8 cellular contexts compared by ENCODE assay signal in genomic region chr4:168514249-168514852, GRCh38. TPM values are rescaled to one million over a fixed set of nuclear protein-coding genes. Genes with fewer than 3 reads are reported as not detected.
DNase-seq lines count a peak whose midpoint lies in the region; ATAC-seq and TF ChIP-seq lines count a peak whose summit lies in the region.

No MANE protein-coding gene starts in this region.

- DNase-seq in AG04450 (ENCODE audit: low read depth, low spot score) (no peak), HCT116 (ENCODE audit: low read depth, low spot score) (no peak), iris pigment epithelial cell (ENCODE audit: low read depth) (peak; percentile 36), ovary (no peak)

- TF ChIP-seq POLR2A in HCT116 (IDR thresholded peaks at IDR 0.05; ENCODE audit: borderline replicate concordance, extremely low read depth, insufficient read depth, insufficient read length): no peak
- TF ChIP-seq POLR2A in ovary (IDR thresholded peaks at IDR 0.05): no peak

- H3K4me2 ChIP-seq in HCT116 (ENCODE audit: low read length) (peak overlapping the region; percentile 17; the same call in 1 of the 2 replicates), SU-DHL-6 (ENCODE audit: low read depth, low read length, poor library complexity, severe bottlenecking) (no peak overlapping the region)

- peak; percentile 42 for TF ChIP-seq CTCF in AG04450 (IDR thresholded peaks at IDR 0.05; ENCODE audit: low read depth, low read length)
- TF ChIP-seq CTCF in HCT116 (IDR thresholded peaks at IDR 0.05 in 2 of 3, conservative IDR thresholded peaks at IDR 0.05 in 1 of 3; ENCODE audit: borderline replicate concordance in 1 of 3, insufficient read depth in 1 of 3, low read depth in 2 of 3, low read length in 2 of 3): peak; percentile 22 to 45 (median 35); a peak in 1 of 6 replicates
- TF ChIP-seq CTCF in SU-DHL-6 (IDR thresholded peaks at IDR 0.05; ENCODE audit: insufficient read depth, low read length, poor library complexity, severe bottlenecking): peak; percentile 25
- TF ChIP-seq CTCF in ovary (IDR thresholded peaks at IDR 0.05): peak in 1 of 3 donors; percentile 16

- TF ChIP-seq RAD21 in HCT116 (IDR thresholded peaks at IDR 0.05; ENCODE audit: low read depth): peak; percentile 60

- intact Hi-C loops in HCT116 (cut with micrococcal nuclease) (loop anchor here (5.0 kb wide), 1 partner anchor 403 kb away; no protein-coding TSS in a partner anchor), ovary (cut with DNase I) (no loop called here)

- ATAC-seq in HCT116 (no peak), HG02798 (IDR thresholded peaks at IDR 0.05; ENCODE audit: poor library complexity, unreplicated experiment) (no peak), HG02840 (IDR thresholded peaks at IDR 0.05; ENCODE audit: low FRiP score, unreplicated experiment) (no peak), GM18907 (IDR thresholded peaks at IDR 0.05; ENCODE audit: unreplicated experiment) (no peak)

- H3K27ac ChIP-seq in AG04450 (ENCODE audit: low read depth, low read length): no peak overlapping the region
- H3K27ac ChIP-seq in HCT116 (ENCODE audit: low read depth, low read length): peak overlapping the region; percentile 57; the same call in 1 of the 2 replicates
- no peak overlapping the region for H3K27ac ChIP-seq in SU-DHL-6 (ENCODE audit: low read depth, low read length)
- no peak overlapping the region for H3K27ac ChIP-seq in ovary

- H3K9me3 ChIP-seq in AG04450 (ENCODE audit: control insufficient read depth, insufficient read depth, low read length) (no peaks in the 10 kb centered on the region), HCT116 (ENCODE audit: control insufficient read depth in 1 of 2, insufficient read depth in 1 of 2, low read depth in 1 of 2, low read length in 2 of 2) (no peaks in the 10 kb centered on the region), SU-DHL-6 (ENCODE audit: insufficient read depth, low read length) (no peaks in the 10 kb centered on the region), ovary (no peaks in the 10 kb centered on the region)

- RAD21 ChIA-PET in HCT116 (lab: Charles Lee; ENCODE audit: low non-redundant PET in 1 of 2, low total read pairs in 2 of 2, uncharacterized antibody in 2 of 2, unreplicated experiment in 2 of 2): interaction anchor here (1.0 to 1.4 kb wide), 2 partner anchors 71 to 269 kb away, joined by 3 read pairs; no protein-coding TSS in a partner anchor

- H3K79me2 ChIP-seq in HCT116 (ENCODE audit: insufficient read depth, low read length): peaks cover 100% of the 10 kb centered on the region
- no peaks in the 10 kb centered on the region for H3K79me2 ChIP-seq in SU-DHL-6 (ENCODE audit: insufficient read depth, low read length)

- POLR2A ChIA-PET in AG04450 (lab: Yijun Ruan, JAX) (no interaction called here), HCT116 (lab: Charles Lee) (no interaction called here)

- CTCF ChIA-PET in AG04450 (lab: Charles Lee): interaction anchor here (0.6 to 3.6 kb wide), 22 partner anchors 11 to 410 kb away, joined by 3 to 21 read pairs (median 4); no protein-coding TSS in a partner anchor
- CTCF ChIA-PET in HCT116 (lab: Charles Lee): interaction anchor here (1.0 to 2.0 kb wide), 7 partner anchors 9 to 407 kb away, joined by 3 to 8 read pairs (median 4); no protein-coding TSS in a partner anchor

- H4K20me1 ChIP-seq in HCT116 (ENCODE audit: insufficient read depth) (no peaks in the 10 kb centered on the region), SU-DHL-6 (ENCODE audit: low read depth, low read length) (no peaks in the 10 kb centered on the region)

- BruUV-seq in HCT116 (replicated peaks; lab: Mats Ljungman, UMichigan): no TSS peak

- no peak for TF ChIP-seq EP300 in ovary (IDR thresholded peaks at IDR 0.05)

- H3F3A ChIP-seq in SU-DHL-6 (ENCODE audit: insufficient read depth): no peaks in the 10 kb centered on the region

- H3K9me2 ChIP-seq in HCT116 (ENCODE audit: insufficient read depth) (no peaks in the 10 kb centered on the region), SU-DHL-6 (replicated peaks; ENCODE audit: insufficient read depth, low read length) (no peaks in the 10 kb centered on the region)

- H3K36me3 ChIP-seq in HCT116 (ENCODE audit: control insufficient read depth in 1 of 2, insufficient read depth in 2 of 2, low read length in 2 of 2) (peaks cover 4 to 34% of the 10 kb centered on the region in 2 experiments; a peak in 3 of 4 replicates), SU-DHL-6 (ENCODE audit: low read length) (no peaks in the 10 kb centered on the region), ovary (no peaks in the 10 kb centered on the region)

- H3K4me3 ChIP-seq in AG04450 (ENCODE audit: low read depth, low read length) (no peak overlapping the region), HCT116 (replicated peaks in 1 of 2; ENCODE audit: low read depth in 1 of 2, low read length in 2 of 2) (no peak overlapping the region), SU-DHL-6 (ENCODE audit: insufficient read depth, low read length, poor library complexity, severe bottlenecking) (no peak overlapping the region), ovary (no peak overlapping the region)

- H3K9ac ChIP-seq in HCT116 (ENCODE audit: low read length) (peak overlapping the region; percentile 4; the same call in 1 of the 2 replicates), SU-DHL-6 (ENCODE audit: low read length) (no peak overlapping the region)

- H2AFZ ChIP-seq in HCT116 (ENCODE audit: low read depth, low read length, poor library complexity, severe bottlenecking): no peak overlapping the region
- no peak overlapping the region for H2AFZ ChIP-seq in SU-DHL-6 (ENCODE audit: low read depth, low read length, severe bottlenecking)

- H3K4me1 ChIP-seq in HCT116 (ENCODE audit: control insufficient read depth in 1 of 2, insufficient read depth in 2 of 2, low read length in 2 of 2) (peaks cover 47 to 82% of the 10 kb centered on the region in 2 experiments), ovary (ENCODE audit: insufficient read depth) (no peaks in the 10 kb centered on the region)

- no peaks in the 10 kb centered on the region for H3K27me3 ChIP-seq in AG04450 (ENCODE audit: control insufficient read depth, insufficient read depth, low read length)
- H3K27me3 ChIP-seq in HCT116 (ENCODE audit: insufficient read depth, low read length): no peaks in the 10 kb centered on the region
- no peaks in the 10 kb centered on the region for H3K27me3 ChIP-seq in SU-DHL-6 (ENCODE audit: low read length)
- no peaks in the 10 kb centered on the region for H3K27me3 ChIP-seq in ovary

- WGBS in ovary, 3 donors: 3 to 11% (median 5%) methylated on average over 3 of the region's 3 CpGs

TF ChIP-seq in HCT116, 20 proteins besides CTCF, POLR2A, EP300 and RAD21 (continues in another document):
- TF ChIP-seq, protein P1, sequence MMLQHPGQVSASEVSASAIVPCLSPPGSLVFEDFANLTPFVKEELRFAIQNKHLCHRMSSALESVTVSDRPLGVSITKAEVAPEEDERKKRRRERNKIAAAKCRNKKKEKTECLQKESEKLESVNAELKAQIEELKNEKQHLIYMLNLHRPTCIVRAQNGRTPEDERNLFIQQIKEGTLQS (IDR thresholded peaks at IDR 0.05): no peak
- no peak for TF ChIP-seq POLR2AphosphoS5 (IDR thresholded peaks at IDR 0.05; ENCODE audit: low read depth, low read length)
- TF ChIP-seq CEBPB (IDR thresholded peaks at IDR 0.05; ENCODE audit: low read depth): no peak
- no peak for TF ChIP-seq ZFX (IDR thresholded peaks at IDR 0.05)
- TF ChIP-seq, protein P2, sequence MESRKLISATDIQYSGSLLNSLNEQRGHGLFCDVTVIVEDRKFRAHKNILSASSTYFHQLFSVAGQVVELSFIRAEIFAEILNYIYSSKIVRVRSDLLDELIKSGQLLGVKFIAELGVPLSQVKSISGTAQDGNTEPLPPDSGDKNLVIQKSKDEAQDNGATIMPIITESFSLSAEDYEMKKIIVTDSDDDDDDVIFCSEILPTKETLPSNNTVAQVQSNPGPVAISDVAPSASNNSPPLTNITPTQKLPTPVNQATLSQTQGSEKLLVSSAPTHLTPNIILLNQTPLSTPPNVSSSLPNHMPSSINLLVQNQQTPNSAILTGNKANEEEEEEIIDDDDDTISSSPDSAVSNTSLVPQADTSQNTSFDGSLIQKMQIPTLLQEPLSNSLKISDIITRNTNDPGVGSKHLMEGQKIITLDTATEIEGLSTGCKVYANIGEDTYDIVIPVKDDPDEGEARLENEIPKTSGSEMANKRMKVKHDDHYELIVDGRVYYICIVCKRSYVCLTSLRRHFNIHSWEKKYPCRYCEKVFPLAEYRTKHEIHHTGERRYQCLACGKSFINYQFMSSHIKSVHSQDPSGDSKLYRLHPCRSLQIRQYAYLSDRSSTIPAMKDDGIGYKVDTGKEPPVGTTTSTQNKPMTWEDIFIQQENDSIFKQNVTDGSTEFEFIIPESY (IDR thresholded peaks at IDR 0.05; ENCODE audit: extremely low read depth, insufficient replicate concordance, low read length): no peak
- no peak; the same call in 1 of the 2 replicates for TF ChIP-seq FOSL1 (IDR thresholded peaks at IDR 0.05; ENCODE audit: low read depth)
- no peak for TF ChIP-seq JUND (IDR thresholded peaks at IDR 0.05)
- TF ChIP-seq SP1 (IDR thresholded peaks at IDR 0.05; ENCODE audit: low read depth): no peak
- no peak for TF ChIP-seq CBX3 (IDR thresholded peaks at IDR 0.05; ENCODE audit: low read depth)
- no peak for TF ChIP-seq ELF1 (IDR thresholded peaks at IDR 0.05; ENCODE audit: borderline replicate concordance, low read depth)
- TF ChIP-seq SRF (IDR thresholded peaks at IDR 0.05; ENCODE audit: low read depth): no peak

RNA-seq across cellular contexts. Expression of gene PALLD, which starts 17.5 kb away (rescaled TPM):
- polyA plus RNA-seq in AG04450 (2011; rRNA removed) (159 and 214 TPM in 2 replicates), ovary (100 to 1,000 TPM; 101 to 605 TPM)
- 231 and 245 TPM in 2 replicates for polyA minus RNA-seq in AG04450 (2011; rRNA and poly(A)+ RNA removed)
- total RNA-seq in HCT116 (2021; ENCODE audit: unreplicated experiment) (166 TPM), ovary (100 to 1,000 TPM in 5 of 7 donors, 10 to 100 TPM in 2; 96.8 to 229 (median 137) TPM)
- 66.4 and 71.5 TPM in 2 replicates for polyA plus RNA-seq in HCT116 (2012)

RNA-seq across cellular contexts. Expression of gene DDX60L, which starts 34.1 kb away (rescaled TPM):
- polyA plus RNA-seq in AG04450 (2011; rRNA removed) (13.4 and 16.6 TPM in 2 replicates), ovary (10 to 100 TPM in 1 of 2 donors, 1 to 10 TPM in 1; 6.3 to 12.9 TPM)
- 20.7 and 32.2 TPM in 2 replicates for polyA minus RNA-seq in AG04450 (2011; rRNA and poly(A)+ RNA removed)
- total RNA-seq in HCT116 (2021; ENCODE audit: unreplicated experiment) (99.1 TPM), ovary (10 to 100 TPM in 6 of 7 donors, 1 to 10 TPM in 1; 9.4 to 20.2 (median 15.0) TPM)
- polyA plus RNA-seq in HCT116 (2012): 29.2 and 35.4 TPM in 2 replicates
